Comparison of ENCODE assay signal across 15 cellular contexts in the genomic region with DNA sequence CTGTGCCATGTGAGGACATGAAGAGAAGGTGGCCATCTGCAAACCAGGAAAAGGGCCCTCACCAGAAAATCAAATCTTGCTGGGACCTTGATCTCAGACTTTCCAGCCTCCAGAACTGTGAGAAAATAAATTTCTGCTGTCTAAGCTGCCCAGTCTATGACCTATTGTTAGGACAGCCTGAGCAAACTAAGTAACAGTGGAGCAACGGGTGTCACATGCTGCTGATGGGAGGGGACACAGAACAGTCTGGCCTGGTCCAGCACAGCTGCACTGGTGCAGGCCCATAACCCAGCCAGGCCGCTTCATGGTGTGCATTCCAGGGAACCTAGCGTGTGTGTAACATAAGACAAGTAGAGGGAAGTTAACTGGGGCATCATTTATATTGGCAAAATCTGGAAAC. TPM values are rescaled to one million over a fixed set of nuclear protein-coding genes. Genes with fewer than 3 reads are reported as not detected.
DNase-seq lines count a peak whose midpoint lies in the region; ATAC-seq and TF ChIP-seq lines count a peak whose summit lies in the region.
"Had no signal": no experiment of that assay in that cellular context is flagged by ENCODE, and none has a peak within 500 bp of the region (broad histone marks: within the 10 kb centered on the region; RNA-seq: fewer than 3 reads in every experiment).

No MANE protein-coding gene starts in this region.

- H3K27me3 ChIP-seq in gastroesophageal sphincter (no peaks in the 10 kb centered on the region), lower lobe of right lung (ENCODE audit: low read depth) (no peaks in the 10 kb centered on the region)

- CTCF ChIA-PET in HEK293 (lab: Yijun Ruan, JAX): interaction anchor here (0.7 to 1.3 kb wide), 2 partner anchors 11 to 529 kb away, joined by 3 to 4 read pairs; no protein-coding TSS in a partner anchor

- H3K4me1 ChIP-seq in HEK293 (ENCODE audit: control insufficient read depth, insufficient read depth, low read length): peaks cover 13% of the 10 kb centered on the region
- peaks cover 0 to 9% (median 0%) of the 10 kb centered on the region in 3 donors for H3K4me1 ChIP-seq in gastroesophageal sphincter
- H3K4me1 ChIP-seq in lower lobe of right lung: peaks cover 4% of the 10 kb centered on the region

- POLR2A ChIA-PET in HEK293 (lab: Yijun Ruan, JAX): no interaction called here

- no CpG with 5 or more reads among the region's 3 CpGs for WGBS in gastroesophageal sphincter (ENCODE audit: low coverage in 1 of 2), 2 donors

- no peak for DNase-seq in lower lobe of right lung
- peak; percentile 86 for DNase-seq in putamen (ENCODE audit: low spot score)
- DNase-seq in DMS79 (lab: John Stamatoyannopoulos, UW): no peak
- DNase-seq in NCI-H510A (lab: John Stamatoyannopoulos, UW): no peak
- no peak for DNase-seq in hepatic stellate cell (ENCODE audit: low spot score)
- DNase-seq: activated effector memory CD4-positive, alpha-beta T cell treated with anti-CD3 and anti-CD28 coated beads, Interleukin-2, amount 50 U/mL, for 16 hours; GM23248; NCI-H1417; NCI-H2227 treated with DMSO at 0.1 percent for 48 hours; NK-92 treated with Interleukin-12 subunit alpha and Interleukin-12 subunit beta, amount 100 ng/mL, for 24 hours had no signal

- no peak for TF ChIP-seq EP300 in gastroesophageal sphincter (IDR thresholded peaks at IDR 0.05)

- intact Hi-C loops in lower lobe of right lung (cut with DNase I): no loop called here

- TF ChIP-seq POLR2A in gastroesophageal sphincter (IDR thresholded peaks at IDR 0.05): no peak

- peak; percentile 60 for ATAC-seq in gastroesophageal sphincter
- ATAC-seq in lower lobe of right lung: peak; percentile 37 to 74
- no peak for ATAC-seq in HG02678 (IDR thresholded peaks at IDR 0.05; ENCODE audit: unreplicated experiment)
- ATAC-seq: activated CD4-positive, CD25-positive, alpha-beta regulatory T cell treated with anti-CD3 and anti-CD28 coated beads, Interleukin-2, amount 50 U/mL, for 24 hours had no signal

- H3K4me3 ChIP-seq in HEK293 (ENCODE audit: low read depth, low read length) (no peak overlapping the region), gastroesophageal sphincter (no peak overlapping the region), lower lobe of right lung (no peak overlapping the region)
- H3K4me3 ChIP-seq: GM23248 had no signal

- H3K9me3 ChIP-seq in HEK293 (ENCODE audit: control insufficient read depth, insufficient read depth, low read depth, low read length): no peaks in the 10 kb centered on the region
- no peaks in the 10 kb centered on the region for H3K9me3 ChIP-seq in gastroesophageal sphincter
- H3K9me3 ChIP-seq in lower lobe of right lung: no peaks in the 10 kb centered on the region

- TF ChIP-seq CTCF in HEK293 (tag by site-specific recombination; IDR thresholded peaks at IDR 0.05): no peak
- TF ChIP-seq CTCF in gastroesophageal sphincter (IDR thresholded peaks at IDR 0.05): no peak
- TF ChIP-seq CTCF in lower lobe of right lung (IDR thresholded peaks at IDR 0.05): no peak

- H3K36me3 ChIP-seq in HEK293 (ENCODE audit: control insufficient read depth in 2 of 2, insufficient read depth in 1 of 2, low read length in 2 of 2) (no peaks in the 10 kb centered on the region), gastroesophageal sphincter (no peaks in the 10 kb centered on the region), lower lobe of right lung (no peaks in the 10 kb centered on the region)

- H3K27ac ChIP-seq in HEK293 (ENCODE audit: extremely low read depth, low read depth, low read length) (no peak overlapping the region), gastroesophageal sphincter (no peak overlapping the region), lower lobe of right lung (no peak overlapping the region)
- H3K27ac ChIP-seq: GM23248 had no signal

TF ChIP-seq in HEK293, 187 proteins besides CTCF, POLR2A, EP300 and RAD21:
- TF ChIP-seq, protein P1, sequence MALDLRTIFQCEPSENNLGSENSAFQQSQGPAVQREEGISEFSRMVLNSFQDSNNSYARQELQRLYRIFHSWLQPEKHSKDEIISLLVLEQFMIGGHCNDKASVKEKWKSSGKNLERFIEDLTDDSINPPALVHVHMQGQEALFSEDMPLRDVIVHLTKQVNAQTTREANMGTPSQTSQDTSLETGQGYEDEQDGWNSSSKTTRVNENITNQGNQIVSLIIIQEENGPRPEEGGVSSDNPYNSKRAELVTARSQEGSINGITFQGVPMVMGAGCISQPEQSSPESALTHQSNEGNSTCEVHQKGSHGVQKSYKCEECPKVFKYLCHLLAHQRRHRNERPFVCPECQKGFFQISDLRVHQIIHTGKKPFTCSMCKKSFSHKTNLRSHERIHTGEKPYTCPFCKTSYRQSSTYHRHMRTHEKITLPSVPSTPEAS (tag by site-specific recombination; IDR thresholded peaks at IDR 0.05): 0 out of 2 replicates have a peak, but pooled peaks have one; percentile 2
- no peak for TF ChIP-seq ZBTB20 (tag by site-specific recombination; IDR thresholded peaks at IDR 0.05)
- no peak for TF ChIP-seq ZNF792 (tag by site-specific recombination; IDR thresholded peaks at IDR 0.05)
- TF ChIP-seq KLF7 (tag by site-specific recombination; IDR thresholded peaks at IDR 0.05; ENCODE audit: borderline replicate concordance): no peak
- no peak for TF ChIP-seq ZFP3 (tag by site-specific recombination; IDR thresholded peaks at IDR 0.05; ENCODE audit: low read depth)
- peak; percentile 42; the same call in 1 of the 2 replicates for TF ChIP-seq SCRT2 (tag by site-specific recombination; IDR thresholded peaks at IDR 0.05)
- TF ChIP-seq ZNF600 (tag by site-specific recombination; IDR thresholded peaks at IDR 0.05): peak; percentile 42; the same call in 1 of the 2 replicates
- TF ChIP-seq, protein P2, sequence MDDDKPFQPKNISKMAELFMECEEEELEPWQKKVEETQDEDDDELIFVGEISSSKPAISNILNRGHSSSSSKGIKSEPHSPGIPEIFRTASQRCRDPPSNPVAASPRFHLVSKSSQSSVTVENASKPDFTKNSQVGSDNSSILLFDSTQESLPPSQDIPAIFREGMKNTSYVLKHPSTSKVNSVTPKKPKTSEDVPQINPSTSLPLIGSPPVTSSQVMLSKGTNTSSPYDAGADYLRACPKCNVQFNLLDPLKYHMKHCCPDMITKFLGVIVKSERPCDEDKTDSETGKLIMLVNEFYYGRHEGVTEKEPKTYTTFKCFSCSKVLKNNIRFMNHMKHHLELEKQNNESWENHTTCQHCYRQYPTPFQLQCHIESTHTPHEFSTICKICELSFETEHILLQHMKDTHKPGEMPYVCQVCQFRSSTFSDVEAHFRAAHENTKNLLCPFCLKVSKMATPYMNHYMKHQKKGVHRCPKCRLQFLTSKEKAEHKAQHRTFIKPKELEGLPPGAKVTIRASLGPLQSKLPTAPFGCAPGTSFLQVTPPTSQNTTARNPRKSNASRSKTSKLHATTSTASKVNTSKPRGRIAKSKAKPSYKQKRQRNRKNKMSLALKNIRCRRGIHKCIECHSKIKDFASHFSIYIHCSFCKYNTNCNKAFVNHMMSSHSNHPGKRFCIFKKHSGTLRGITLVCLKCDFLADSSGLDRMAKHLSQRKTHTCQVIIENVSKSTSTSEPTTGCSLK (tag by site-specific recombination; IDR thresholded peaks at IDR 0.05): no peak
- peak; percentile 79 for TF ChIP-seq ZNF549 (tag by site-specific recombination; IDR thresholded peaks at IDR 0.05)
- no peak for TF ChIP-seq ZNF529 (tag by site-specific recombination; IDR thresholded peaks at IDR 0.05; ENCODE audit: insufficient replicate concordance)
- TF ChIP-seq ZNF169 (tag by site-specific recombination; IDR thresholded peaks at IDR 0.05): no peak
- TF ChIP-seq, protein P3, sequence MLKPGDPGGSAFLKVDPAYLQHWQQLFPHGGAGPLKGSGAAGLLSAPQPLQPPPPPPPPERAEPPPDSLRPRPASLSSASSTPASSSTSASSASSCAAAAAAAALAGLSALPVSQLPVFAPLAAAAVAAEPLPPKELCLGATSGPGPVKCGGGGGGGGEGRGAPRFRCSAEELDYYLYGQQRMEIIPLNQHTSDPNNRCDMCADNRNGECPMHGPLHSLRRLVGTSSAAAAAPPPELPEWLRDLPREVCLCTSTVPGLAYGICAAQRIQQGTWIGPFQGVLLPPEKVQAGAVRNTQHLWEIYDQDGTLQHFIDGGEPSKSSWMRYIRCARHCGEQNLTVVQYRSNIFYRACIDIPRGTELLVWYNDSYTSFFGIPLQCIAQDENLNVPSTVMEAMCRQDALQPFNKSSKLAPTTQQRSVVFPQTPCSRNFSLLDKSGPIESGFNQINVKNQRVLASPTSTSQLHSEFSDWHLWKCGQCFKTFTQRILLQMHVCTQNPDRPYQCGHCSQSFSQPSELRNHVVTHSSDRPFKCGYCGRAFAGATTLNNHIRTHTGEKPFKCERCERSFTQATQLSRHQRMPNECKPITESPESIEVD (tag by site-specific recombination; IDR thresholded peaks at IDR 0.05): no peak

RNA-seq across cellular contexts. Expression of a gene that starts 42.1 kb away (rescaled TPM):
- 10 to 100 TPM in 2 of 4 donors, 1 to 10 TPM in 2; 6.8 to 17.8 (median 11.6) TPM for total RNA-seq in gastroesophageal sphincter
- 4.3 TPM for total RNA-seq in lower lobe of right lung
- total RNA-seq: GM23248; T-helper 1 cell treated with Interleukin-12 subunit alpha and Interleukin-12 subunit beta and Interleukin-4 antibody, amounts not matched to agents 30 ng/mL and 1 ng/mL, for 36 hours had no signal
